Comparison of ENCODE assay signal across 9 cellular contexts in the genomic region with DNA sequence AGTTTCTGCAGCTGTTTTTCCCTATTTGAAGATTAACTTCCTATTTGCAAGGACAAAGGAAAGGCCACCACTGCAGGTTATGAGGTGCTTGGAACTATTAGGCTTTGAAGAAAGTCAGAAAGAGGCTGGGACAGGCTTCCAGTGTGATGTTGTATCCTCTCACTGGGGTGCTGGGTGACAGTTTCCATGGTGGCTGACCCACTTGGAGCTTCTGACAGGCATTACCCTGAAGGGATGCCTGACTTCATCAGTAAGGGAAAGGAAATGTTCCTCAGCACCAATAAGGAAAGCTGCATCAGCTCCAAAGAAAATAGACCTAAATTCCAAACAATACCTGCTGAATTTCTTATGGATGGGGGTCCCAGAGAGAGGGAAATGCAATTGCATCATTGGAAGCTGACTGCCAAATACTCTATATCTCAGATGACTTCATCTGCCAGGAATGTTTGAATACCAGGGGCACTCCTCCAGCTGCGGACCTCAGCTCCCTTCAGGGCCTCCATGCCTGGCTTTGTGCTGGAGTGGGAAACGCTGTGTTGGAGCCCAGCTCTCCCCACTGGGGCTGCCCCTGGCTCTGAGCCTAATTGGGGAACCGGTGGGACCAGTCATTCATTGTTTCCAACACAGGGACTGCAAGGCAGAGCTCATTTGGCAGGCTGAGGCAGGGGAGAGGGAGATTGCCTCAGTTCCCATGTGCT.
DNase-seq lines count a peak whose midpoint lies in the region; TF ChIP-seq lines count a peak whose summit lies in the region.
"Had no signal": no experiment of that assay in that cellular context is flagged by ENCODE, and none has a peak within 500 bp of the region (broad histone marks: within the 10 kb centered on the region; RNA-seq: fewer than 3 reads in every experiment).

No MANE protein-coding gene starts in this region.

- peak; percentile 31 for DNase-seq in COLO668 (lab: John Stamatoyannopoulos, UW; ENCODE audit: unreplicated experiment)
- peak; percentile 24 to 86 for DNase-seq in NCI-H446 (lab: John Stamatoyannopoulos, UW)
- DNase-seq in fibroblast of the aortic adventitia (ENCODE audit: low read depth): peak; percentile 95
- DNase-seq in non-pigmented ciliary epithelial cell (ENCODE audit: low read depth): peak; percentile 57
- no peak for DNase-seq in activated naive CD4-positive, alpha-beta T cell treated with anti-CD3 and anti-CD28 coated beads for 36 hours
- DNase-seq in NCI-H524 treated with DMSO at 0.1 percent for 48 hours (lab: John Stamatoyannopoulos, UW): no peak
- no peak for DNase-seq in epidermal melanocyte (ENCODE audit: insufficient read length, low spot score)
- no peak for DNase-seq in erythroblast (lab: John Stamatoyannopoulos, UW)

- no peak overlapping the region for H3K4me3 Mint-ChIP-seq in activated naive CD4-positive, alpha-beta T cell treated with anti-CD3 and anti-CD28 coated beads for 36 hours

- no peaks in the 10 kb centered on the region for H3K9me3 Mint-ChIP-seq in activated naive CD4-positive, alpha-beta T cell treated with anti-CD3 and anti-CD28 coated beads for 36 hours

- TF ChIP-seq POLR2A in erythroblast (IDR thresholded peaks at IDR 0.05; ENCODE audit: low read length): no peak

- CTCF ChIA-PET in activated naive CD4-positive, alpha-beta T cell treated with anti-CD3 and anti-CD28 coated beads for 36 hours (lab: Charles Lee): no interaction called here

- intact Hi-C loops in activated naive CD4-positive, alpha-beta T cell treated with anti-CD3 and anti-CD28 coated beads for 36 hours (cut with micrococcal nuclease): no loop called here

- TF ChIP-seq CTCF in fibroblast of the aortic adventitia (IDR thresholded peaks at IDR 0.05; ENCODE audit: insufficient read depth, low read length): no peak

- no peak overlapping the region for H3K4me3 ChIP-seq in fibroblast of the aortic adventitia (ENCODE audit: low read depth, low read length)
- H3K4me3 ChIP-seq: GM12878 had no signal

- no peak overlapping the region for H3K27ac Mint-ChIP-seq in activated naive CD4-positive, alpha-beta T cell treated with anti-CD3 and anti-CD28 coated beads for 36 hours

- peaks cover 4% of the 10 kb centered on the region for H3K36me3 Mint-ChIP-seq in activated naive CD4-positive, alpha-beta T cell treated with anti-CD3 and anti-CD28 coated beads for 36 hours (ENCODE audit: low read depth)

- H3K27me3 Mint-ChIP-seq in activated naive CD4-positive, alpha-beta T cell treated with anti-CD3 and anti-CD28 coated beads for 36 hours (ENCODE audit: low read depth): no peaks in the 10 kb centered on the region

- H3K4me1 Mint-ChIP-seq in activated naive CD4-positive, alpha-beta T cell treated with anti-CD3 and anti-CD28 coated beads for 36 hours (ENCODE audit: low read depth): no peaks in the 10 kb centered on the region

Comparison
In these comparisons a context has a peak if more than half of its experiments do, and no peak if none do; other contexts are left out.
1. DNase-seq: peak in COLO668 (single experiment), NCI-H446 (2 of 2), fibroblast of the aortic adventitia (single experiment) and non-pigmented ciliary epithelial cell (single experiment); none in activated naive CD4-positive, alpha-beta T cell treated with anti-CD3 and anti-CD28 coated beads for 36 hours (single experiment), NCI-H524 treated with DMSO at 0.1 percent for 48 hours (single experiment), epidermal melanocyte (single experiment) and erythroblast (0 of 2).